ENCODE assay signal across 1 cellular context in the genomic region with DNA sequence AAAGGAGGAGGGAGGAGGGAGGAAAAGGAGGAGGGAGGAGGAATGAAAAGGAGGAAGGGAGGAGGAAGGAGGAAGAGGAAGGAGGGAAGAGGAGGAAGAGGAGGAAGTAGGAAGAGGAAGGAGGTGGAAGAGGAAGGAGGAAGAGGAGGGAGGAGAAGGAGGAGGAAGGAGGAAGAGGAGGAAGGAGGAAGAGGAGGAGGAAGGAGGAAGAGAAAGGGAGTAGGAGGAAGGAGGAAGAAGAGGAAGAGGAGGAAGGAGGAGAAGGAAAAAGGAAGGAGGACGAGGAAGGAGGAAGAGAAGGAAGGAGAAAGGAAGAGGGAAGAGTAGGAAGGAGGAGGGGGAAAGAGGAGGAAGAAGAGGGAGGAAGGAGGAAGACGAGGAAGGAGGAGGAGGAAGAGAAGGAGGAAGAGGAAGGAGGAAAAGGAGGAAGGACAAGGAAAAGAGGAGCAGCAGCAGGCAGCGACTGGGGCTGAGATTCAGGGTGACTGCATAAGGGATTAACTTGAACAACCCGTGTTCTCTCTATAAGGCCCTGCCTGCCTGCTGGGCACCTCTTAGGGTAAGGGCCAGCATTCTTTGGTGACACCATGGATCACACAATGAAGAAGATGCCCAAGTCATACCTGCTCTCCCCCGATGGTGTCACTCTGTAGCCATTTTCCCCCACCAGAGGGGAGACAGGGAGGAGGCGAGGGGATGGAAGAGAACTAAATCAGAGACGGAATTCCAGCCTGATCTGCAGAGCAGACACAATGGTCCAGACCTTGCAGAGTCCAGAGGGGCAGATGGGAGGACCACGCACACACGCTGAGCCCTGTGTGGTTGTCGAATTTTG.
TF ChIP-seq lines count a peak whose summit lies in the region.

No MANE protein-coding gene starts in this region.

TF ChIP-seq in HEK293, 187 proteins besides CTCF, POLR2A, EP300 and RAD21 (continued from another document and continues in another):
- TF ChIP-seq ATF2 (tag by site-specific recombination; IDR thresholded peaks at IDR 0.05; ENCODE audit: low read depth) (no peak), ZNF560 (tag by site-specific recombination; IDR thresholded peaks at IDR 0.05; ENCODE audit: borderline replicate concordance) (no peak), KLF7 (tag by site-specific recombination; IDR thresholded peaks at IDR 0.05; ENCODE audit: borderline replicate concordance) (0 out of 2 replicates have a peak, but pooled peaks have one; percentile 50), ZNF112 (tag by site-specific recombination; IDR thresholded peaks at IDR 0.05) (no peak), ZNF121 (tag by site-specific recombination; IDR thresholded peaks at IDR 0.05) (no peak), ZNF704 (tag by site-specific recombination; IDR thresholded peaks at IDR 0.05) (no peak), ZNF776 (tag by site-specific recombination; IDR thresholded peaks at IDR 0.05; ENCODE audit: borderline replicate concordance) (no peak), ZNF433 (tag by site-specific recombination; IDR thresholded peaks at IDR 0.05; ENCODE audit: low read depth) (no peak), ZNF266 (tag by site-specific recombination; IDR thresholded peaks at IDR 0.05; ENCODE audit: low read depth) (no peak), GLIS2 (tag by site-specific recombination; IDR thresholded peaks at IDR 0.05) (no peak), SP2 (tag by site-specific recombination; IDR thresholded peaks at IDR 0.05) (no peak), BCL11B (tag by site-specific recombination; IDR thresholded peaks at IDR 0.05; ENCODE audit: low read depth) (no peak), ZNF48 (tag by site-specific recombination; IDR thresholded peaks at IDR 0.05) (no peak), OVOL3 (tag by site-specific recombination; IDR thresholded peaks at IDR 0.05) (no peak), ZBTB20 (tag by site-specific recombination; IDR thresholded peaks at IDR 0.05) (no peak), ZNF585B (tag by site-specific recombination; IDR thresholded peaks at IDR 0.05) (no peak), ZBTB8A (tag by site-specific recombination; IDR thresholded peaks at IDR 0.05) (no peak), ZNF747 (tag by site-specific recombination; IDR thresholded peaks at IDR 0.05) (no peak), KLF8 (tag by site-specific recombination; IDR thresholded peaks at IDR 0.05) (no peak), ZSCAN16 (tag by site-specific recombination; IDR thresholded peaks at IDR 0.05) (no peak), ZNF530 (tag by site-specific recombination; IDR thresholded peaks at IDR 0.05; ENCODE audit: low read depth) (no peak), RBAK (tag by site-specific recombination; IDR thresholded peaks at IDR 0.05) (no peak), ZFHX2 (tag by site-specific recombination; conservative IDR thresholded peaks at IDR 0.05) (peak; percentile 53), ZNF571 (tag by site-specific recombination; IDR thresholded peaks at IDR 0.05) (no peak), ZNF132 (tag by site-specific recombination; IDR thresholded peaks at IDR 0.05; ENCODE audit: borderline replicate concordance) (no peak), ZNF785 (tag by site-specific recombination; IDR thresholded peaks at IDR 0.05) (no peak), WT1 (tag by site-specific recombination; IDR thresholded peaks at IDR 0.05) (no peak), ZNF558 (tag by site-specific recombination; IDR thresholded peaks at IDR 0.05) (no peak), ZNF514 (tag by site-specific recombination; IDR thresholded peaks at IDR 0.05) (no peak), ZFP41 (tag by site-specific recombination; IDR thresholded peaks at IDR 0.05; ENCODE audit: borderline replicate concordance) (no peak), ZNF274 (IDR thresholded peaks at IDR 0.05; ENCODE audit: low read length) (no peak), ZNF274 (tag by site-specific recombination; IDR thresholded peaks at IDR 0.05; ENCODE audit: borderline replicate concordance) (0 out of 2 replicates have a peak, but pooled peaks have one; percentile 41), ZSCAN23 (tag by site-specific recombination; IDR thresholded peaks at IDR 0.05) (no peak), ZNF18 (tag by site-specific recombination; IDR thresholded peaks at IDR 0.05) (no peak), ZNF426 (tag by site-specific recombination; IDR thresholded peaks at IDR 0.05) (no peak), ZNF596 (tag by site-specific recombination; IDR thresholded peaks at IDR 0.05) (no peak), HIC1 (tag by site-specific recombination; IDR thresholded peaks at IDR 0.05) (no peak), ZNF37A (tag by site-specific recombination; IDR thresholded peaks at IDR 0.05) (no peak), ZNF302 (tag by site-specific recombination; IDR thresholded peaks at IDR 0.05; ENCODE audit: low read depth) (no peak), ZNF394 (tag by site-specific recombination; IDR thresholded peaks at IDR 0.05; ENCODE audit: borderline replicate concordance) (no peak), ZNF600 (tag by site-specific recombination; IDR thresholded peaks at IDR 0.05) (no peak), ZNF223 (tag by site-specific recombination; IDR thresholded peaks at IDR 0.05) (no peak; the same call in 1 of the 2 replicates)
- TF ChIP-seq, protein P1, sequence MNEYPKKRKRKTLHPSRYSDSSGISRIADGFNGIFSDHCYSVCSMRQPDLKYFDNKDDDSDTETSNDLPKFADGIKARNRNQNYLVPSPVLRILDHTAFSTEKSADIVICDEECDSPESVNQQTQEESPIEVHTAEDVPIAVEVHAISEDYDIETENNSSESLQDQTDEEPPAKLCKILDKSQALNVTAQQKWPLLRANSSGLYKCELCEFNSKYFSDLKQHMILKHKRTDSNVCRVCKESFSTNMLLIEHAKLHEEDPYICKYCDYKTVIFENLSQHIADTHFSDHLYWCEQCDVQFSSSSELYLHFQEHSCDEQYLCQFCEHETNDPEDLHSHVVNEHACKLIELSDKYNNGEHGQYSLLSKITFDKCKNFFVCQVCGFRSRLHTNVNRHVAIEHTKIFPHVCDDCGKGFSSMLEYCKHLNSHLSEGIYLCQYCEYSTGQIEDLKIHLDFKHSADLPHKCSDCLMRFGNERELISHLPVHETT (tag by site-specific recombination; IDR thresholded peaks at IDR 0.05), result no peak
- TF ChIP-seq, protein P2, sequence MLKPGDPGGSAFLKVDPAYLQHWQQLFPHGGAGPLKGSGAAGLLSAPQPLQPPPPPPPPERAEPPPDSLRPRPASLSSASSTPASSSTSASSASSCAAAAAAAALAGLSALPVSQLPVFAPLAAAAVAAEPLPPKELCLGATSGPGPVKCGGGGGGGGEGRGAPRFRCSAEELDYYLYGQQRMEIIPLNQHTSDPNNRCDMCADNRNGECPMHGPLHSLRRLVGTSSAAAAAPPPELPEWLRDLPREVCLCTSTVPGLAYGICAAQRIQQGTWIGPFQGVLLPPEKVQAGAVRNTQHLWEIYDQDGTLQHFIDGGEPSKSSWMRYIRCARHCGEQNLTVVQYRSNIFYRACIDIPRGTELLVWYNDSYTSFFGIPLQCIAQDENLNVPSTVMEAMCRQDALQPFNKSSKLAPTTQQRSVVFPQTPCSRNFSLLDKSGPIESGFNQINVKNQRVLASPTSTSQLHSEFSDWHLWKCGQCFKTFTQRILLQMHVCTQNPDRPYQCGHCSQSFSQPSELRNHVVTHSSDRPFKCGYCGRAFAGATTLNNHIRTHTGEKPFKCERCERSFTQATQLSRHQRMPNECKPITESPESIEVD (tag by site-specific recombination; IDR thresholded peaks at IDR 0.05), result no peak
- TF ChIP-seq, protein P3, sequence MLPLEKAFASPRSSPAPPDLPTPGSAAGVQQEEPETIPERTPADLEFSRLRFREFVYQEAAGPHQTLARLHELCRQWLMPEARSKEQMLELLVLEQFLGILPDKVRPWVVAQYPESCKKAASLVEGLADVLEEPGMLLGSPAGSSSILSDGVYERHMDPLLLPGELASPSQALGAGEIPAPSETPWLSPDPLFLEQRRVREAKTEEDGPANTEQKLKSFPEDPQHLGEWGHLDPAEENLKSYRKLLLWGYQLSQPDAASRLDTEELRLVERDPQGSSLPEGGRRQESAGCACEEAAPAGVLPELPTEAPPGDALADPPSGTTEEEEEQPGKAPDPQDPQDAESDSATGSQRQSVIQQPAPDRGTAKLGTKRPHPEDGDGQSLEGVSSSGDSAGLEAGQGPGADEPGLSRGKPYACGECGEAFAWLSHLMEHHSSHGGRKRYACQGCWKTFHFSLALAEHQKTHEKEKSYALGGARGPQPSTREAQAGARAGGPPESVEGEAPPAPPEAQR (tag by site-specific recombination; IDR thresholded peaks at IDR 0.05), result 0 out of 2 replicates have a peak, but pooled peaks have one; percentile 12
- TF ChIP-seq, protein P4, sequence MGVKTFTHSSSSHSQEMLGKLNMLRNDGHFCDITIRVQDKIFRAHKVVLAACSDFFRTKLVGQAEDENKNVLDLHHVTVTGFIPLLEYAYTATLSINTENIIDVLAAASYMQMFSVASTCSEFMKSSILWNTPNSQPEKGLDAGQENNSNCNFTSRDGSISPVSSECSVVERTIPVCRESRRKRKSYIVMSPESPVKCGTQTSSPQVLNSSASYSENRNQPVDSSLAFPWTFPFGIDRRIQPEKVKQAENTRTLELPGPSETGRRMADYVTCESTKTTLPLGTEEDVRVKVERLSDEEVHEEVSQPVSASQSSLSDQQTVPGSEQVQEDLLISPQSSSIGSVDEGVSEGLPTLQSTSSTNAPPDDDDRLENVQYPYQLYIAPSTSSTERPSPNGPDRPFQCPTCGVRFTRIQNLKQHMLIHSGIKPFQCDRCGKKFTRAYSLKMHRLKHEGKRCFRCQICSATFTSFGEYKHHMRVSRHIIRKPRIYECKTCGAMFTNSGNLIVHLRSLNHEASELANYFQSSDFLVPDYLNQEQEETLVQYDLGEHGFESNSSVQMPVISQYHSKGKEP (tag by site-specific recombination; IDR thresholded peaks at IDR 0.05), result no peak
